1 cellular context compared by ENCODE assay signal in the genomic region with DNA sequence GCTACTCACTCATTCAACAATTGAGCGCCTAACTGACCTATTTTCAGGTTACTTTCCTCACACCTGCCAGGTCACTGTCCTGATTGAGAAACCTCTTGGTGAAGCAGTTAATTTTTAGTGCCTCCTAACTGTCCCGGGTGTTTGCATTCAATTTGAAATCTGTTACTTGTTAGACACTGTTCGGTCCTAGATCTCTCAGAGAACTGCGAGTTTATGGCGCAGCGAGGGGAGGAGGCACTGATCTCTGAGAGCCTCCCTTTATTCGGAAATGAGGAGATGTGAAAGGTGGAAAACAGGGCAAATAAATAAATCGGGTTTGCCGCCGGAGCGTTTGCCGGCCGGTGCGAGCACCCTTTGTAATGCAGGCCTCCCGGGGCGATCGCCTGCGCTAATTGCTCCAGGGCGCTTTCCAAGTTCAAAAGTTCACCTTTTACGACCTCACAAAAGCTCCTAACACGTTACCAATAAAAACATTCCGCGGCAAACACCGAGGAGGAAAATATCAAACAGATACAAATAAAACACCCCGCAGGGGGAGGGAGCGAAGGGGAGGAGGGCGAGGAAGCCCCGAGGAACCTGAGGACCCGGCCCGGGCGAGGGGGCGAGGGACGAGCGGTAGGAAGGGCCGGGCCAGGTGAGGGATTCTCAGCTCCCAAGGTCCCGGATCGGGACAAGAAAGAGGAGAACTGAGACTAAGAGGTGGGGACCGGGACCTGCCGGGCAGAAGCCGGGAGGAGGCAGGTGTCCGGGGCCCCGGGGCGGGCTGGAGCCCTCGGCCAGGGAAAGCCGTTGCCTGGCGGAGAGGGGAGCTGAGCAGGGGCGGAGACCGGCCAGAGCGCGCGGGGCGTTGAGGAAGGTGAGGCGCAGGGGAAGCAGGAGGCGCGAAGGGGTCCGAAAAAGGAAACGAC.
TF ChIP-seq lines count a peak whose summit lies in the region.

No MANE protein-coding gene starts in this region.

TF ChIP-seq in K562, 482 proteins besides CTCF, POLR2A, EP300 and RAD21 (continued from another document):
- TF ChIP-seq ZHX1 (conservative IDR thresholded peaks at IDR 0.05; ENCODE audit: low read length): no peak
- no peak for TF ChIP-seq ZNF583 (CRISPR knock-in tag; IDR thresholded peaks at IDR 0.05)
- 0 out of 2 replicates have a peak, but pooled peaks have one; percentile 23 for TF ChIP-seq MTA3 (IDR thresholded peaks at IDR 0.05; ENCODE audit: borderline replicate concordance)
- TF ChIP-seq C11orf30 (IDR thresholded peaks at IDR 0.05; ENCODE audit: low read depth): no peak
- TF ChIP-seq ZSCAN29 (IDR thresholded peaks at IDR 0.05): peak; percentile 96
- no peak for TF ChIP-seq SREBF2 (CRISPR knock-in tag; IDR thresholded peaks at IDR 0.05)
- TF ChIP-seq ZNF395 (CRISPR knock-in tag; IDR thresholded peaks at IDR 0.05): no peak
- TF ChIP-seq DPF2 (IDR thresholded peaks at IDR 0.05): no peak
- peak; percentile 25; the same call in 1 of the 2 replicates for TF ChIP-seq PHF8 (IDR thresholded peaks at IDR 0.05; ENCODE audit: borderline replicate concordance, low read length)
- TF ChIP-seq DACH1 (IDR thresholded peaks at IDR 0.05; ENCODE audit: partially characterized antibody): no peak
- TF ChIP-seq ZNF124 (CRISPR knock-in tag; IDR thresholded peaks at IDR 0.05): no peak
- no peak for TF ChIP-seq NUFIP1 (IDR thresholded peaks at IDR 0.05; ENCODE audit: partially characterized antibody)
- no peak for TF ChIP-seq U2AF2 (optimal IDR thresholded peaks at IDR 0.05; ENCODE audit: low read depth, low read length)
- no peak for TF ChIP-seq CBX2 (IDR thresholded peaks at IDR 0.05; ENCODE audit: insufficient read depth, low read length, poor library complexity, severe bottlenecking)
- TF ChIP-seq, protein P1, sequence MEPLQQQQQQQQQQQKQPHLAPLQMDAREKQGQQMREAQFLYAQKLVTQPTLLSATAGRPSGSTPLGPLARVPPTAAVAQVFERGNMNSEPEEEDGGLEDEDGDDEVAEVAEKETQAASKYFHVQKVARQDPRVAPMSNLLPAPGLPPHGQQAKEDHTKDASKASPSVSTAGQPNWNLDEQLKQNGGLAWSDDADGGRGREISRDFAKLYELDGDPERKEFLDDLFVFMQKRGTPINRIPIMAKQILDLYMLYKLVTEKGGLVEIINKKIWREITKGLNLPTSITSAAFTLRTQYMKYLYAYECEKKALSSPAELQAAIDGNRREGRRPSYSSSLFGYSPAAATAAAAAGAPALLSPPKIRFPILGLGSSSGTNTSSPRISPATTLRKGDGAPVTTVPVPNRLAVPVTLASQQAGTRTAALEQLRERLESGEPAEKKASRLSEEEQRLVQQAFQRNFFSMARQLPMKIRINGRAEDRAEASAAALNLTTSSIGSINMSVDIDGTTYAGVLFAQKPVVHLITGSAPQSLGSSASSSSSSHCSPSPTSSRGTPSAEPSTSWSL (CRISPR knock-in tag; IDR thresholded peaks at IDR 0.05; ENCODE audit: borderline replicate concordance): no peak
